16 cellular contexts compared by ENCODE assay signal in the genomic region with DNA sequence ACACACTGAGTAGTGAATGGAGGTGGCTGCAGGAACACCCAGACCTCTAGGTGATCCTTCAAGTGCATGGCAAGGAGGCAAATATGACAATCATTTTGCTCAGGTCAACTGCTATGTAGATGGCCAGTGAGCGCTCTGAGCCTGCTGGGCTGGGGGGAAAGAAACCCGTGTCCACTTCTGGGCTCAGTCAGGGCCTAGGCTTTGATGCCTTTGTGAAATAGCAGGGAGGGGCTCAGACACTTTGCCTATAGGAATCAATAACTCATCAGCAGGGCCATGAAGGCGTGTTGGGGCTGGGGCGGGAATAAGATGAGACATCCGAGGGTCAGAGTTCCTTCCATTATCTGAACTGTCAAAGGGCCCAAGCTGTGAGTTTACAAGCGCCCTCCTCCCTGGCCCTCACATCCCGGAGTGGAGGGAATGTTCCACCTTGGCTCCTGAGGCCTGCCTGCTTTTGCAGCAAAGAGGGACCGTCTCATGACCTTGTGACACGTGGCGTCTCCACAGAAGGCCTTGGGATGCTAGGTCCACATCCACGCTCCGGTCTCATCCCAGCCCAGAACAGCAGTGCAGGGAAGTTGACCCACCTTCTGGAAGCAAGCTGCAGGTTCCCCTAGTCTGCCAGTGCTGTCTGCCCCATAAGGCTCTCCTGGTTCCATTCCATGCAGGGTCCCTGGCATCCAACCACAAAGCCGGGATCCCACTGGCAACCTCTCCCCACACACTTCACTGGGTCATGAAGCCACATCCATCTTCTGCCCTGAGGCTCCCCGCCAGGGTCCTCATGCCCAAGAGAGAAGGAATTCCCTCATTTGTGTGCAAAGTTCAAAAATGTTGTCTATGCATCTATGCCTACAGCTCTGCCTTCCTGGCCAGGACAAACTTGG.
DNase-seq lines count a peak whose midpoint lies in the region; ATAC-seq and TF ChIP-seq lines count a peak whose summit lies in the region.
"Had no signal": no experiment of that assay in that cellular context is flagged by ENCODE, and none has a peak within 500 bp of the region (broad histone marks: within the 10 kb centered on the region; RNA-seq: fewer than 3 reads in every experiment).

No MANE protein-coding gene starts in this region.

- no peak overlapping the region for H3K4me2 ChIP-seq in GM23338

- POLR2A ChIA-PET in activated CD4-positive, alpha-beta T cell treated with anti-CD3 and anti-CD28 coated beads for 36 hours (lab: Charles Lee), result no interaction called here

- no peaks in the 10 kb centered on the region for H3K9me3 Mint-ChIP-seq in activated CD4-positive, alpha-beta T cell treated with anti-CD3 and anti-CD28 coated beads for 36 hours (ENCODE audit: low read depth)
- H3K9me3 Mint-ChIP-seq in GM23338 (no peaks in the 10 kb centered on the region), progenitor cell of endocrine pancreas (ENCODE audit: low read depth) (peaks cover 7% of the 10 kb centered on the region)
- no peaks in the 10 kb centered on the region for H3K9me3 Mint-ChIP-seq in central memory CD8-positive, alpha-beta T cell
- H3K9me3 Mint-ChIP-seq: activated T-cell treated with anti-CD3 and anti-CD28 coated beads, Interleukin-2, amount 50 U/mL, for 4 hours had no signal

- no peaks in the 10 kb centered on the region for H3K27me3 ChIP-seq in GM23338 (ENCODE audit: insufficient read depth)
- H3K27me3 ChIP-seq: gastrocnemius medialis, ovary had no signal

- peaks cover 10% of the 10 kb centered on the region; the same call in 1 of the 2 replicates for H3K4me1 ChIP-seq in GM23338 (ENCODE audit: insufficient read depth)

- peaks cover 11% of the 10 kb centered on the region for H3F3A ChIP-seq in GM23338 (replicated peaks; ENCODE audit: low read depth)

- H3K27ac Mint-ChIP-seq in activated CD4-positive, alpha-beta T cell treated with anti-CD3 and anti-CD28 coated beads for 36 hours, result no peak overlapping the region
- peak overlapping the region; percentile 49; the same call in 1 of the 2 replicates for H3K27ac Mint-ChIP-seq in GM23338
- H3K27ac Mint-ChIP-seq in central memory CD8-positive, alpha-beta T cell (ENCODE audit: low read depth), result peak overlapping the region; percentile 71
- H3K27ac Mint-ChIP-seq in progenitor cell of endocrine pancreas, result peak overlapping the region; percentile 58

- no peak overlapping the region for H3K27ac ChIP-seq in GM23338 (ENCODE audit: low read depth)
- H3K27ac ChIP-seq: C4-2B, gastrocnemius medialis, ovary had no signal

- no peak overlapping the region for H3K4me3 Mint-ChIP-seq in activated CD4-positive, alpha-beta T cell treated with anti-CD3 and anti-CD28 coated beads for 36 hours
- H3K4me3 Mint-ChIP-seq in GM23338, result no peak overlapping the region
- no peak overlapping the region for H3K4me3 Mint-ChIP-seq in central memory CD8-positive, alpha-beta T cell
- no peak overlapping the region for H3K4me3 Mint-ChIP-seq in progenitor cell of endocrine pancreas (ENCODE audit: low read depth)
- H3K4me3 Mint-ChIP-seq: activated T-cell treated with anti-CD3 and anti-CD28 coated beads, Interleukin-2, amount 50 U/mL, for 4 hours had no signal

- intact Hi-C loops in activated CD4-positive, alpha-beta T cell treated with anti-CD3 and anti-CD28 coated beads for 36 hours (cut with DNase I, micrococcal nuclease), result no loop called here

- H3K27me3 Mint-ChIP-seq in activated CD4-positive, alpha-beta T cell treated with anti-CD3 and anti-CD28 coated beads for 36 hours, result no peaks in the 10 kb centered on the region
- H3K27me3 Mint-ChIP-seq in GM23338 (ENCODE audit: insufficient read depth, low read depth, poor library complexity), result peaks cover 17% of the 10 kb centered on the region
- H3K27me3 Mint-ChIP-seq in central memory CD8-positive, alpha-beta T cell, result no peaks in the 10 kb centered on the region
- no peaks in the 10 kb centered on the region for H3K27me3 Mint-ChIP-seq in progenitor cell of endocrine pancreas

- ATAC-seq in activated CD4-positive, alpha-beta T cell treated with anti-CD3 and anti-CD28 coated beads for 36 hours, result no peak
- ATAC-seq in GM23338, result no peak
- no peak for ATAC-seq in central memory CD8-positive, alpha-beta T cell (replicated peaks; ENCODE audit: extremely low read depth, poor library complexity, severe bottlenecking)
- ATAC-seq: activated T-cell treated with anti-CD3 and anti-CD28 coated beads, Interleukin-2, amount 50 U/mL, for 4 hours; gastrocnemius medialis had no signal

- H3K36me3 Mint-ChIP-seq in activated CD4-positive, alpha-beta T cell treated with anti-CD3 and anti-CD28 coated beads for 36 hours (ENCODE audit: low read depth), result peaks cover 37% of the 10 kb centered on the region
- peaks cover 42% of the 10 kb centered on the region for H3K36me3 Mint-ChIP-seq in GM23338 (ENCODE audit: low read depth)
- peaks cover 6% of the 10 kb centered on the region for H3K36me3 Mint-ChIP-seq in central memory CD8-positive, alpha-beta T cell (ENCODE audit: insufficient read depth)
- peaks cover 26% of the 10 kb centered on the region for H3K36me3 Mint-ChIP-seq in progenitor cell of endocrine pancreas (ENCODE audit: insufficient read depth)

- no peaks in the 10 kb centered on the region for H3K9me2 ChIP-seq in GM23338 (ENCODE audit: insufficient read depth)

- CTCF ChIA-PET in activated CD4-positive, alpha-beta T cell treated with anti-CD3 and anti-CD28 coated beads for 36 hours (lab: Charles Lee), result interaction anchor here (0.6 to 1.0 kb wide), 2 partner anchors 47 to 83 kb away, joined by 3 read pairs; no protein-coding TSS in a partner anchor

- H3K4me3 ChIP-seq in GM23338, result no peak overlapping the region
- H3K4me3 ChIP-seq: gastrocnemius medialis, ovary had no signal

- DNase-seq in activated CD4-positive, alpha-beta T cell treated with anti-CD3 and anti-CD28 coated beads for 36 hours, result peak; percentile 3
- DNase-seq in activated CD4-positive, alpha-beta T cell treated with anti-CD3 and anti-CD28 coated beads for 1 hour, result no peak
- DNase-seq in GM23338 (ENCODE audit: low spot score), result no peak
- no peak for DNase-seq in central memory CD8-positive, alpha-beta T cell (ENCODE audit: low spot score in 2 of 2)
- no peak for DNase-seq in progenitor cell of endocrine pancreas (ENCODE audit: low spot score, unreplicated experiment)
- DNase-seq in DMS53 treated with DMSO at 0.1 percent for 48 hours (lab: John Stamatoyannopoulos, UW; ENCODE audit: unreplicated experiment), result no peak
- no peak for DNase-seq in DMS79 treated with DMSO at 0.1 percent for 48 hours (lab: John Stamatoyannopoulos, UW)
- no peak for DNase-seq in NCI-H226
- DNase-seq: 8988T; activated CD4-positive, alpha-beta T cell treated with anti-CD3 and anti-CD28 coated beads, Interleukin-2, amount 50 U/mL, for 48 hours; activated T-cell treated with anti-CD3 and anti-CD28 coated beads, Interleukin-2, amount 50 U/mL, for 4 hours; DMS79; gastrocnemius medialis; ovary; stimulated activated CD4-positive, alpha-beta T cell treated with anti-CD3 and anti-CD28 coated beads, Interleukin-4, amount 100 ng/mL, for 24 hours had no signal

- no peaks in the 10 kb centered on the region; the same call in 1 of the 2 replicates for H4K20me1 ChIP-seq in GM23338 (replicated peaks; ENCODE audit: insufficient read depth)

- TF ChIP-seq CTCF in GM23338 (conservative IDR thresholded peaks at IDR 0.05; ENCODE audit: low read depth in 2 of 2) (no peak), progenitor cell of endocrine pancreas (IDR thresholded peaks at IDR 0.05; ENCODE audit: unreplicated experiment) (no peak)

- peaks cover 11% of the 10 kb centered on the region for H3K79me2 ChIP-seq in GM23338 (replicated peaks; ENCODE audit: insufficient read depth)

- no peak overlapping the region for H2AFZ ChIP-seq in GM23338

- H3K36me3 ChIP-seq in GM23338 (ENCODE audit: insufficient read depth), result no peaks in the 10 kb centered on the region
- H3K36me3 ChIP-seq: ovary had no signal

- H3K4me1 Mint-ChIP-seq in activated CD4-positive, alpha-beta T cell treated with anti-CD3 and anti-CD28 coated beads for 36 hours, result peaks cover 23% of the 10 kb centered on the region
- H3K4me1 Mint-ChIP-seq in GM23338 (peaks cover 22% of the 10 kb centered on the region), progenitor cell of endocrine pancreas (ENCODE audit: low read depth) (peaks cover 2% of the 10 kb centered on the region)
- H3K4me1 Mint-ChIP-seq in central memory CD8-positive, alpha-beta T cell, result peaks cover 18% of the 10 kb centered on the region

TF ChIP-seq in GM23338, 12 proteins besides CTCF, POLR2A, EP300 and RAD21 (continues in another document):
- TF ChIP-seq ETS1 (IDR thresholded peaks at IDR 0.05) (no peak), EZH2phosphoT487 (IDR thresholded peaks at IDR 0.05; ENCODE audit: unreplicated experiment) (no peak), NANOG (IDR thresholded peaks at IDR 0.05; ENCODE audit: borderline replicate concordance) (no peak)
